In the genomic region with DNA sequence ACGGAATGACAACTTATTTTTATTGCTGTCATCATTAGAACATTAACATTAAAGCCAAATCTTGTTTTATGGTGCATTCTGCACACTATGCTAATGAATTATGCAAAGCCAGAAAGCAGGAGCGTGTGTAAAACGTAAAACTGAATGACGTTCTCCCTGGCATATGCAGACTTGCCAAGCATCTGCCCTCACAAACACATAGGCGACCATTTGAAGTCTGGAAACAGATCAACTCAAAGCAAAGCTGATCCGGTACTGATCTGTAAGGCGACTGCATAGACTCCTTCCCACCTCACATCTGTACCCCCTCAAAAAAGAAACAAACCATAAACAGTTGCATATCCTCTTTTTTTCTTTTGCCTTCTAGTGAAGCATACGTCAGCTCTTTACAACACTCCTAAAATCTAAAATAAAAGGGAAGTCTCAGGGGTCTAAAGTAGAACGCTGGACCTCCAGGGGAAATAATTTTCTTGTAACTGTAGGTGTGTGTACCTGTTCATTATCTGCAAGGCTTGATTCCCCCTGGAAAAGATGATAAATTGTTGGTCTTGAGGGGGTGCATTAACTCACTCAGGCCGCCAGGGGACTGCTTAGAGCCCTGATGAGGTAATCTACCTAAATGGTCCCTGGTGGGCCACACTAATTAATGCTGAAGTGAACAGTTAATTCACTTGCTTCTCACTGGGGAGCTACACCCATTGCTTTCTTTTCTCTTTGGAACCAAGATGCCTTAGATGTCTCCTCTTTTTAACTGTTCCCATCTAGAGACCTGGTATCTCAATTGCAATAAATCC, we compare ENCODE assay signal across 10 cellular contexts.
DNase-seq lines count a peak whose midpoint lies in the region; ATAC-seq, FAIRE-seq and TF ChIP-seq lines count a peak whose summit lies in the region.
"Had no signal": no experiment of that assay in that cellular context is flagged by ENCODE, and none has a peak within 500 bp of the region (broad histone marks: within the 10 kb centered on the region; RNA-seq: fewer than 3 reads in every experiment).

No MANE protein-coding gene starts in this region.

- no peaks in the 10 kb centered on the region for H3K36me3 ChIP-seq in GM12878 (ENCODE audit: control insufficient read depth in 2 of 2, insufficient read depth in 2 of 2, low read length in 1 of 2)
- H3K36me3 ChIP-seq in tibial nerve, result no peaks in the 10 kb centered on the region

- H3K27ac ChIP-seq in GM12878 (ENCODE audit: control insufficient read depth, insufficient read depth) (no peak overlapping the region), tibial nerve (no peak overlapping the region)
- H3K27ac ChIP-seq: A549 had no signal

- peak; percentile 41 for TF ChIP-seq RAD21 in GM12878 (IDR thresholded peaks at IDR 0.05; ENCODE audit: insufficient read depth, low read depth, low read length)

- intact Hi-C loops in GM12878 (cut with micrococcal nuclease; ENCODE audit: unreplicated experiment), result loop anchor here (2.0 to 5.0 kb wide), 2 partner anchors 296 to 309 kb away; no protein-coding TSS in a partner anchor

- POLR2A ChIA-PET in GM12878 (lab: Charles Lee), result no interaction called here

- FAIRE-seq in GM12878 (lab: Jason Lieb, UNC), result no peak
- FAIRE-seq: A549 had no signal

- H3K79me2 ChIP-seq in GM12878 (ENCODE audit: control insufficient read depth, insufficient read depth, low read length), result no peaks in the 10 kb centered on the region

- RAD21 ChIA-PET in GM12878 (lab: Charles Lee; ENCODE audit: unreplicated experiment), result no interaction called here

- TF ChIP-seq POLR2A in GM12878 (IDR thresholded peaks at IDR 0.05; ENCODE audit: low read depth, low read length) (no peak), tibial nerve (IDR thresholded peaks at IDR 0.05) (no peak)

- H3K4me1 ChIP-seq in GM12878 (ENCODE audit: control insufficient read depth, insufficient read depth, low read length) (no peaks in the 10 kb centered on the region), tibial nerve (peaks cover 0 to 5% (median 0%) of the 10 kb centered on the region in 4 donors)

- no peaks in the 10 kb centered on the region for H3K27me3 ChIP-seq in GM12878 (replicated peaks in 1 of 2; ENCODE audit: control insufficient read depth in 2 of 2, insufficient read depth in 2 of 2, low read length in 1 of 2)
- no peaks in the 10 kb centered on the region for H3K27me3 ChIP-seq in tibial nerve

- WGBS in GM12878 (ENCODE audit: insufficient coverage, insufficient replicate concordance, low lambda C conversion rate, missing lambda C conversion rate), result 81% methylated on average over 10 of the region's 10 CpGs
- WGBS in tibial nerve, 2 donors, result 75 to 78% methylated on average over 10 of the region's 10 CpGs

- SMC1A ChIA-PET in GM12878 (lab: Charles Lee; ENCODE audit: uncharacterized antibody, unreplicated experiment), result interaction anchor here (0.6 to 0.8 kb wide), 2 partner anchors 57 to 212 kb away, joined by 3 read pairs; no protein-coding TSS in a partner anchor

- H3K9ac ChIP-seq in GM12878 (ENCODE audit: control insufficient read depth, insufficient read depth, low read length), result no peak overlapping the region

- in situ Hi-C loops in GM12878 (cut with MboI), result no loop called here

- TF ChIP-seq CTCF in GM12878 (IDR thresholded peaks at IDR 0.05 in 2 of 3, conservative IDR thresholded peaks at IDR 0.05 in 1 of 3; ENCODE audit: control insufficient read depth in 2 of 3, extremely low read depth in 1 of 3, insufficient read depth in 1 of 3, low read depth in 3 of 3, low read length in 3 of 3), result peak; percentile 44 to 73 (median 62)
- TF ChIP-seq CTCF in retinal pigment epithelial cell (conservative IDR thresholded peaks at IDR 0.05; ENCODE audit: low read depth, low read length), result peak; percentile 38
- no peak for TF ChIP-seq CTCF in tibial nerve (IDR thresholded peaks at IDR 0.05)

- H3K4me3 ChIP-seq in GM12878 (no peak overlapping the region), retinal pigment epithelial cell (ENCODE audit: low read length) (no peak overlapping the region), tibial nerve (no peak overlapping the region)
- H3K4me3 ChIP-seq: A549 had no signal

- H2AFZ ChIP-seq in GM12878 (ENCODE audit: control insufficient read depth, low read depth, low read length), result no peak overlapping the region

- no peak overlapping the region for H3K4me2 ChIP-seq in GM12878 (ENCODE audit: control insufficient read depth, insufficient read depth)

- DNase-seq in DMS53 (lab: John Stamatoyannopoulos, UW) (peak; percentile 17), DMS53 treated with DMSO at 0.1 percent for 48 hours (lab: John Stamatoyannopoulos, UW; ENCODE audit: unreplicated experiment) (no peak), HT-29 (ENCODE audit: low spot score) (peak; percentile 20), GM12878 (ENCODE audit: low read depth, low spot score) (no peak), retinal pigment epithelial cell (ENCODE audit: low read depth) (no peak), A172 (ENCODE audit: low spot score) (no peak), GM19240 (ENCODE audit: insufficient read length, low spot score) (no peak), tibial nerve (ENCODE audit: low spot score in 2 of 2) (no peak)
- DNase-seq: midbrain had no signal

- no peaks in the 10 kb centered on the region for H4K20me1 ChIP-seq in GM12878 (ENCODE audit: control insufficient read depth, insufficient read depth)

- TF ChIP-seq EP300 in GM12878 (IDR thresholded peaks at IDR 0.05; ENCODE audit: borderline replicate concordance in 1 of 2, control insufficient read depth in 1 of 2, low read depth in 2 of 2, low read length in 2 of 2), result no peak
- no peak for TF ChIP-seq EP300 in tibial nerve (IDR thresholded peaks at IDR 0.05)

- no TSS peak for BruUV-seq in GM12878 (replicated peaks; lab: Mats Ljungman, UMichigan)

- no peaks in the 10 kb centered on the region for H3K9me3 ChIP-seq in GM12878 (replicated peaks; ENCODE audit: control insufficient read depth, insufficient read depth, low read length)
- H3K9me3 ChIP-seq in tibial nerve, result no peaks in the 10 kb centered on the region
- H3K9me3 ChIP-seq: A549 had no signal

- peak; percentile 84 for ATAC-seq in GM12878
- ATAC-seq: A549 had no signal

- CTCF ChIA-PET in GM12878 (lab: Yijun Ruan, JAX), result interaction anchor here (1.0 to 2.0 kb wide), 5 partner anchors 15 to 309 kb away, joined by 3 to 8 read pairs (median 3); no protein-coding TSS in a partner anchor

TF ChIP-seq in GM12878, 131 proteins besides CTCF, POLR2A, EP300 and RAD21:
- TF ChIP-seq SMC3 (IDR thresholded peaks at IDR 0.05; ENCODE audit: borderline replicate concordance, low read length) (peak; percentile 14; the same call in 1 of the 2 replicates), ZSCAN29 (IDR thresholded peaks at IDR 0.05) (peak; percentile 95), SPI1 (IDR thresholded peaks at IDR 0.05; ENCODE audit: borderline replicate concordance, insufficient read depth, low read depth, low read length) (peak; percentile 82), MEF2B (IDR thresholded peaks at IDR 0.05; ENCODE audit: partially characterized antibody, poor library complexity, severe bottlenecking) (peak; percentile 28), ATF7 (IDR thresholded peaks at IDR 0.05; ENCODE audit: low read depth) (peak; percentile 86), SP1 (IDR thresholded peaks at IDR 0.05; ENCODE audit: low read depth, low read length) (no peak)
- TF ChIP-seq, protein P1, sequence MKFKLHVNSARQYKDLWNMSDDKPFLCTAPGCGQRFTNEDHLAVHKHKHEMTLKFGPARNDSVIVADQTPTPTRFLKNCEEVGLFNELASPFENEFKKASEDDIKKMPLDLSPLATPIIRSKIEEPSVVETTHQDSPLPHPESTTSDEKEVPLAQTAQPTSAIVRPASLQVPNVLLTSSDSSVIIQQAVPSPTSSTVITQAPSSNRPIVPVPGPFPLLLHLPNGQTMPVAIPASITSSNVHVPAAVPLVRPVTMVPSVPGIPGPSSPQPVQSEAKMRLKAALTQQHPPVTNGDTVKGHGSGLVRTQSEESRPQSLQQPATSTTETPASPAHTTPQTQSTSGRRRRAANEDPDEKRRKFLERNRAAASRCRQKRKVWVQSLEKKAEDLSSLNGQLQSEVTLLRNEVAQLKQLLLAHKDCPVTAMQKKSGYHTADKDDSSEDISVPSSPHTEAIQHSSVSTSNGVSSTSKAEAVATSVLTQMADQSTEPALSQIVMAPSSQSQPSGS (IDR thresholded peaks at IDR 0.05; ENCODE audit: low read length), result peak; percentile 42; the same call in 1 of the 2 replicates
- TF ChIP-seq, protein P2, sequence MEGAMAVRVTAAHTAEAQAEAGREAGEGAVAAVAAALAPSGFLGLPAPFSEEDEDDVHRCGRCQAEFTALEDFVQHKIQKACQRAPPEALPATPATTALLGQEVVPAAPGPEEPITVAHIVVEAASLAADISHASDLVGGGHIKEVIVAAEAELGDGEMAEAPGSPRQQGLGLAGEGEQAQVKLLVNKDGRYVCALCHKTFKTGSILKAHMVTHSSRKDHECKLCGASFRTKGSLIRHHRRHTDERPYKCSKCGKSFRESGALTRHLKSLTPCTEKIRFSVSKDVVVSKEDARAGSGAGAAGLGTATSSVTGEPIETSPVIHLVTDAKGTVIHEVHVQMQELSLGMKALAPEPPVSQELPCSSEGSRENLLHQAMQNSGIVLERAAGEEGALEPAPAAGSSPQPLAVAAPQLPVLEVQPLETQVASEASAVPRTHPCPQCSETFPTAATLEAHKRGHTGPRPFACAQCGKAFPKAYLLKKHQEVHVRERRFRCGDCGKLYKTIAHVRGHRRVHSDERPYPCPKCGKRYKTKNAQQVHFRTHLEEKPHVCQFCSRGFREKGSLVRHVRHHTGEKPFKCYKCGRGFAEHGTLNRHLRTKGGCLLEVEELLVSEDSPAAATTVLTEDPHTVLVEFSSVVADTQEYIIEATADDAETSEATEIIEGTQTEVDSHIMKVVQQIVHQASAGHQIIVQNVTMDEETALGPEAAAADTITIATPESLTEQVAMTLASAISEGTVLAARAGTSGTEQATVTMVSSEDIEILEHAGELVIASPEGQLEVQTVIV (IDR thresholded peaks at IDR 0.05; ENCODE audit: borderline replicate concordance, partially characterized antibody), result no peak

Comparison
In these comparisons a context has a peak if more than half of its experiments do, and no peak if none do; other contexts are left out.
1. DNase-seq: peak in DMS53 (single experiment) and HT-29 (single experiment); none in DMS53 treated with DMSO at 0.1 percent for 48 hours (single experiment), GM12878 (single experiment), retinal pigment epithelial cell (single experiment), A172 (single experiment), GM19240 (single experiment) and tibial nerve (0 of 2).
2. CTCF ChIP-seq: peak in GM12878 (3 of 3) and retinal pigment epithelial cell (single experiment); none in tibial nerve (0 of 5).